Comparison of ENCODE assay signal across 1 cellular context in the genomic region with DNA sequence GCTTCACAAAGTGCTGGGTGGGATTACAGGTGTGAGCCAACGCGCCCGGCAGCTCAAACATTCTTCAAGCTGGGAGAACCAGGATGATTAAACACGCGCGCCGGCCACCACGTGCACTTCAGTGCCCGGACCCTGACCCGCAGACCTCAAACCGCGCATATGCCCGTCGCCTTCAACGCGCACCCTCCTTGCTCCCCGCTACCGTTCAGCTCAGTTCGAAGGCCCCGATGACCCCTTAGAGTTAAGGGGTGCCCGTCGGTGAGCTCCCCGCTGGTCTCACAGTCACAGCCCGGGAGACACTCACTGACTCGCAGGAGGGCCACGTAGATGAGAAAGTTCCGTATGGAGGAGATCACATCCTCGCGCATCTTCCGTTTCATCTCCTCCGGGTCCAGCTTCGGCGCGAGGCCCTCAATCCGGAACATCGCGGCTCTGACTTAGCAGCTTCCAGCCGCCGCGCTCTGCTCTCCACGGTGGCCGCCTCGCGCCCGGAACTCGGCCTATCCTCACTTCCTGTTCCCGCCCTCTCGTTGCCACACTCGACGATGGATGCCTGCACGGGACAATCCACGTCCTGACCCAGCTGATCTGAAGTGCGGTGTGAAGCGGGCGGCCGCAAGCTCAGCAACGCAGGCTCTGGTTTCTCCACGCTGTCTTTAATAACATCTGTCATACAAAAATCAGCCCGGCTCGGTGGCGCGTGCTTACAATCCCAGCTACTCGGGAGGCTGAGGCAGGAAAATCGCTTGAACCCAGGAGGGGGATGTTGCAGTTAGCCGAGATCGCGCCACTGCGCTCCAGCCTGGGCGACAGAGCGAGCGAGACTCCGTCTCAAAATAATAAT.
TF ChIP-seq lines count a peak whose summit lies in the region.

A gene (minus strand): TSS at position 490 of the 844 bp plus-strand sequence. CDS start 65 bp downstream, at position 425.

TF ChIP-seq in HepG2, 621 proteins besides CTCF, POLR2A, EP300 and RAD21 (continued from another document and continues in another):
- TF ChIP-seq, protein P1, sequence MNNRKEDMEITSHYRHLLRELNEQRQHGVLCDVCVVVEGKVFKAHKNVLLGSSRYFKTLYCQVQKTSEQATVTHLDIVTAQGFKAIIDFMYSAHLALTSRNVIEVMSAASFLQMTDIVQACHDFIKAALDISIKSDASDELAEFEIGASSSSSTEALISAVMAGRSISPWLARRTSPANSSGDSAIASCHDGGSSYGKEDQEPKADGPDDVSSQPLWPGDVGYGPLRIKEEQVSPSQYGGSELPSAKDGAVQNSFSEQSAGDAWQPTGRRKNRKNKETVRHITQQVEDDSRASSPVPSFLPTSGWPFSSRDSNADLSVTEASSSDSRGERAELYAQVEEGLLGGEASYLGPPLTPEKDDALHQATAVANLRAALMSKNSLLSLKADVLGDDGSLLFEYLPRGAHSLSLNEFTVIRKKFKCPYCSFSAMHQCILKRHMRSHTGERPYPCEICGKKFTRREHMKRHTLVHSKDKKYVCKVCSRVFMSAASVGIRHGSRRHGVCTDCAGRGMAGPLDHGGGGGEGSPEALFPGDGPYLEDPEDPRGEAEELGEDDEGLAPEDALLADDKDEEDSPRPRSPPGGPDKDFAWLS (CRISPR knock-in tag; IDR thresholded peaks at IDR 0.05; ENCODE audit: borderline replicate concordance): no peak
- TF ChIP-seq MAZ (IDR thresholded peaks at IDR 0.05; ENCODE audit: borderline replicate concordance, low read depth, low read length) (no peak), MAZ (CRISPR knock-in tag; IDR thresholded peaks at IDR 0.05; ENCODE audit: low read depth) (peak; percentile 96), EED (CRISPR knock-in tag; IDR thresholded peaks at IDR 0.05) (peak; percentile 99), ZNF564 (CRISPR knock-in tag; IDR thresholded peaks at IDR 0.05) (peak; percentile 85; the same call in 1 of the 2 replicates), SNRNP70 (IDR thresholded peaks at IDR 0.05; ENCODE audit: low read depth, low read length) (no peak), ZBTB20 (CRISPR knock-in tag; IDR thresholded peaks at IDR 0.05; ENCODE audit: borderline replicate concordance, low read depth) (peak; percentile 65; the same call in 1 of the 2 replicates), SOX5 (CRISPR knock-in tag; IDR thresholded peaks at IDR 0.05; ENCODE audit: borderline replicate concordance) (peak; percentile 61), ZNF496 (CRISPR knock-in tag; IDR thresholded peaks at IDR 0.05; ENCODE audit: insufficient replicate concordance) (no peak), GFI1 (CRISPR knock-in tag; IDR thresholded peaks at IDR 0.05; ENCODE audit: borderline replicate concordance) (peak; percentile 51; the same call in 1 of the 2 replicates), POGZ (CRISPR knock-in tag; IDR thresholded peaks at IDR 0.05) (peak; percentile 93), ATF1 (CRISPR knock-in tag; IDR thresholded peaks at IDR 0.05) (no peak), FLYWCH1 (CRISPR knock-in tag; IDR thresholded peaks at IDR 0.05) (no peak), ZNF382 (CRISPR knock-in tag; IDR thresholded peaks at IDR 0.05; ENCODE audit: borderline replicate concordance) (no peak), DNMT1 (CRISPR knock-in tag; IDR thresholded peaks at IDR 0.05) (peak; percentile 23; the same call in 1 of the 2 replicates), ZSCAN12 (CRISPR knock-in tag; IDR thresholded peaks at IDR 0.05) (no peak), JUNB (CRISPR knock-in tag; IDR thresholded peaks at IDR 0.05; ENCODE audit: borderline replicate concordance) (no peak), NR2C2 (CRISPR knock-in tag; IDR thresholded peaks at IDR 0.05; ENCODE audit: borderline replicate concordance) (peak; percentile 51), HNRNPK (IDR thresholded peaks at IDR 0.05; ENCODE audit: low read depth, low read length, poor library complexity, severe bottlenecking) (no peak), ZSCAN22 (CRISPR knock-in tag; IDR thresholded peaks at IDR 0.05) (no peak), ZNF761 (CRISPR knock-in tag; conservative IDR thresholded peaks at IDR 0.05) (peak; percentile 93; the same call in 1 of the 2 replicates), ATM (IDR thresholded peaks at IDR 0.05; ENCODE audit: borderline replicate concordance) (no peak), KDM5B (CRISPR knock-in tag; IDR thresholded peaks at IDR 0.05; ENCODE audit: borderline replicate concordance) (peak; percentile 98), SP5 (CRISPR knock-in tag; IDR thresholded peaks at IDR 0.05; ENCODE audit: borderline replicate concordance, low read depth) (peak; percentile 75), NAIF1 (CRISPR knock-in tag; IDR thresholded peaks at IDR 0.05; ENCODE audit: borderline replicate concordance) (no peak), SIN3A (IDR thresholded peaks at IDR 0.05; ENCODE audit: borderline replicate concordance, low read depth, low read length) (peak; percentile 95), ZNF326 (CRISPR knock-in tag; IDR thresholded peaks at IDR 0.05; ENCODE audit: borderline replicate concordance) (no peak), ZNF703 (CRISPR knock-in tag; IDR thresholded peaks at IDR 0.05; ENCODE audit: borderline replicate concordance) (peak; percentile 84), RARA (CRISPR knock-in tag; IDR thresholded peaks at IDR 0.05) (no peak; the same call in 1 of the 2 replicates), HNRNPL (IDR thresholded peaks at IDR 0.05; ENCODE audit: low read depth, low read length) (peak; percentile 46; the same call in 1 of the 2 replicates), HOXA7 (CRISPR knock-in tag; IDR thresholded peaks at IDR 0.05) (peak; percentile 76; the same call in 1 of the 2 replicates), MTF1 (CRISPR knock-in tag; IDR thresholded peaks at IDR 0.05) (peak; percentile 84; the same call in 1 of the 2 replicates)
- TF ChIP-seq, protein P2, sequence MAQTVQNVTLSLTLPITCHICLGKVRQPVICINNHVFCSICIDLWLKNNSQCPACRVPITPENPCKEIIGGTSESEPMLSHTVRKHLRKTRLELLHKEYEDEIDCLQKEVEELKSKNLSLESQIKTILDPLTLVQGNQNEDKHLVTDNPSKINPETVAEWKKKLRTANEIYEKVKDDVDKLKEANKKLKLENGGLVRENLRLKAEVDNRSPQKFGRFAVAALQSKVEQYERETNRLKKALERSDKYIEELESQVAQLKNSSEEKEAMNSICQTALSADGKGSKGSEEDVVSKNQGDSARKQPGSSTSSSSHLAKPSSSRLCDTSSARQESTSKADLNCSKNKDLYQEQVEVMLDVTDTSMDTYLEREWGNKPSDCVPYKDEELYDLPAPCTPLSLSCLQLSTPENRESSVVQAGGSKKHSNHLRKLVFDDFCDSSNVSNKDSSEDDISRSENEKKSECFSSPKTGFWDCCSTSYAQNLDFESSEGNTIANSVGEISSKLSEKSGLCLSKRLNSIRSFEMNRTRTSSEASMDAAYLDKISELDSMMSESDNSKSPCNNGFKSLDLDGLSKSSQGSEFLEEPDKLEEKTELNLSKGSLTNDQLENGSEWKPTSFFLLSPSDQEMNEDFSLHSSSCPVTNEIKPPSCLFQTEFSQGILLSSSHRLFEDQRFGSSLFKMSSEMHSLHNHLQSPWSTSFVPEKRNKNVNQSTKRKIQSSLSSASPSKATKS (CRISPR knock-in tag; IDR thresholded peaks at IDR 0.05): 0 out of 2 replicates have a peak, but pooled peaks have one; percentile 28
- TF ChIP-seq, protein P3, sequence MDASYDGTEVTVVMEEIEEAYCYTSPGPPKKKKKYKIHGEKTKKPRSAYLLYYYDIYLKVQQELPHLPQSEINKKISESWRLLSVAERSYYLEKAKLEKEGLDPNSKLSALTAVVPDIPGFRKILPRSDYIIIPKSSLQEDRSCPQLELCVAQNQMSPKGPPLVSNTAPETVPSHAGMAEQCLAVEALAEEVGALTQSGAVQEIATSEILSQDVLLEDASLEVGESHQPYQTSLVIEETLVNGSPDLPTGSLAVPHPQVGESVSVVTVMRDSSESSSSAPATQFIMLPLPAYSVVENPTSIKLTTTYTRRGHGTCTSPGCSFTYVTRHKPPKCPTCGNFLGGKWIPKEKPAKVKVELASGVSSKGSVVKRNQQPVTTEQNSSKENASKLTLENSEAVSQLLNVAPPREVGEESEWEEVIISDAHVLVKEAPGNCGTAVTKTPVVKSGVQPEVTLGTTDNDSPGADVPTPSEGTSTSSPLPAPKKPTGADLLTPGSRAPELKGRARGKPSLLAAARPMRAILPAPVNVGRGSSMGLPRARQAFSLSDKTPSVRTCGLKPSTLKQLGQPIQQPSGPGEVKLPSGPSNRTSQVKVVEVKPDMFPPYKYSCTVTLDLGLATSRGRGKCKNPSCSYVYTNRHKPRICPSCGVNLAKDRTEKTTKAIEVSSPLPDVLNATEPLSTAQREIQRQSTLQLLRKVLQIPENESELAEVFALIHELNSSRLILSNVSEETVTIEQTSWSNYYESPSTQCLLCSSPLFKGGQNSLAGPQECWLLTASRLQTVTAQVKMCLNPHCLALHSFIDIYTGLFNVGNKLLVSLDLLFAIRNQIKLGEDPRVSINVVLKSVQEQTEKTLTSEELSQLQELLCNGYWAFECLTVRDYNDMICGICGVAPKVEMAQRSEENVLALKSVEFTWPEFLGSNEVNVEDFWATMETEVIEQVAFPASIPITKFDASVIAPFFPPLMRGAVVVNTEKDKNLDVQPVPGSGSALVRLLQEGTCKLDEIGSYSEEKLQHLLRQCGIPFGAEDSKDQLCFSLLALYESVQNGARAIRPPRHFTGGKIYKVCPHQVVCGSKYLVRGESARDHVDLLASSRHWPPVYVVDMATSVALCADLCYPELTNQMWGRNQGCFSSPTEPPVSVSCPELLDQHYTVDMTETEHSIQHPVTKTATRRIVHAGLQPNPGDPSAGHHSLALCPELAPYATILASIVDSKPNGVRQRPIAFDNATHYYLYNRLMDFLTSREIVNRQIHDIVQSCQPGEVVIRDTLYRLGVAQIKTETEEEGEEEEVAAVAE (CRISPR knock-in tag; IDR thresholded peaks at IDR 0.05; ENCODE audit: borderline replicate concordance): peak; percentile 77; the same call in 1 of the 2 replicates
- TF ChIP-seq, protein P4, sequence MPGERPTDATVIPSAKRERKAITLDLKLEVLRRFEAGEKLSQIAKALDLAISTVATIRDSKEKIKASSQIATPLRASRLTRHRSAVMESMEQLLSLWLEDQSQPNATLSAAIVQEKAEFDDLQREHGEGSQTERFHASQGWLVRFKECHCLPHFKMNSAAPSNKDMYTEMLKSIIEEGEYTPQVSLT (CRISPR knock-in tag; IDR thresholded peaks at IDR 0.05; ENCODE audit: borderline replicate concordance, low read depth): peak; percentile 62; the same call in 1 of the 2 replicates
- TF ChIP-seq, protein P5, sequence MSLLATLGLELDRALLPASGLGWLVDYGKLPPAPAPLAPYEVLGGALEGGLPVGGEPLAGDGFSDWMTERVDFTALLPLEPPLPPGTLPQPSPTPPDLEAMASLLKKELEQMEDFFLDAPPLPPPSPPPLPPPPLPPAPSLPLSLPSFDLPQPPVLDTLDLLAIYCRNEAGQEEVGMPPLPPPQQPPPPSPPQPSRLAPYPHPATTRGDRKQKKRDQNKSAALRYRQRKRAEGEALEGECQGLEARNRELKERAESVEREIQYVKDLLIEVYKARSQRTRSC (CRISPR knock-in tag; IDR thresholded peaks at IDR 0.05; ENCODE audit: low read depth): no peak
- TF ChIP-seq, protein P6, sequence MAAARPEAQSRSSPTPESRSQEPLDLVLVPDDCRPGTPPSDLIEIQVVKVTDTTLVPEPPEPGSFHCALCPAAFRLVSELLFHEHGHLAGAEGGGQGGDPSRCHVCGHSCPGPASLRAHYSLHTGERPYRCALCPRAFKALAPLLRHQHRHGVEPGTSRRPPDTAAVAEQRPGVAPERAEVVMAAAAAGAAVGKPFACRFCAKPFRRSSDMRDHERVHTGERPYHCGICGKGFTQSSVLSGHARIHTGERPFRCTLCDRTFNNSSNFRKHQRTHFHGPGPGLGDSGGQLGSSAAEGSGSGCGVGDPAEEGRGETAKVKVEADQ (CRISPR knock-in tag; IDR thresholded peaks at IDR 0.05; ENCODE audit: borderline replicate concordance): peak; percentile 88; the same call in 1 of the 2 replicates
- TF ChIP-seq, protein P7, sequence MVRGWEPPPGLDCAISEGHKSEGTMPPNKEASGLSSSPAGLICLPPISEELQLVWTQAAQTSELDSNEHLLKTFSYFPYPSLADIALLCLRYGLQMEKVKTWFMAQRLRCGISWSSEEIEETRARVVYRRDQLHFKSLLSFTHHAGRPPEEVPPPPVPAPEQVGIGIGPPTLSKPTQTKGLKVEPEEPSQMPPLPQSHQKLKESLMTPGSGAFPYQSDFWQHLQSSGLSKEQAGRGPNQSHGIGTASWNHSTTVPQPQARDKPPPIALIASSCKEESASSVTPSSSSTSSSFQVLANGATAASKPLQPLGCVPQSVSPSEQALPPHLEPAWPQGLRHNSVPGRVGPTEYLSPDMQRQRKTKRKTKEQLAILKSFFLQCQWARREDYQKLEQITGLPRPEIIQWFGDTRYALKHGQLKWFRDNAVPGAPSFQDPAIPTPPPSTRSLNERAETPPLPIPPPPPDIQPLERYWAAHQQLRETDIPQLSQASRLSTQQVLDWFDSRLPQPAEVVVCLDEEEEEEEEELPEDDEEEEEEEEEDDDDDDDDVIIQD (CRISPR knock-in tag; IDR thresholded peaks at IDR 0.05; ENCODE audit: low read depth): peak; percentile 84
- TF ChIP-seq, protein P8, sequence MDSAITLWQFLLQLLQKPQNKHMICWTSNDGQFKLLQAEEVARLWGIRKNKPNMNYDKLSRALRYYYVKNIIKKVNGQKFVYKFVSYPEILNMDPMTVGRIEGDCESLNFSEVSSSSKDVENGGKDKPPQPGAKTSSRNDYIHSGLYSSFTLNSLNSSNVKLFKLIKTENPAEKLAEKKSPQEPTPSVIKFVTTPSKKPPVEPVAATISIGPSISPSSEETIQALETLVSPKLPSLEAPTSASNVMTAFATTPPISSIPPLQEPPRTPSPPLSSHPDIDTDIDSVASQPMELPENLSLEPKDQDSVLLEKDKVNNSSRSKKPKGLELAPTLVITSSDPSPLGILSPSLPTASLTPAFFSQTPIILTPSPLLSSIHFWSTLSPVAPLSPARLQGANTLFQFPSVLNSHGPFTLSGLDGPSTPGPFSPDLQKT (CRISPR knock-in tag; IDR thresholded peaks at IDR 0.05; ENCODE audit: borderline replicate concordance): 0 out of 2 replicates have a peak, but pooled peaks have one; percentile 19
- TF ChIP-seq, protein P9, sequence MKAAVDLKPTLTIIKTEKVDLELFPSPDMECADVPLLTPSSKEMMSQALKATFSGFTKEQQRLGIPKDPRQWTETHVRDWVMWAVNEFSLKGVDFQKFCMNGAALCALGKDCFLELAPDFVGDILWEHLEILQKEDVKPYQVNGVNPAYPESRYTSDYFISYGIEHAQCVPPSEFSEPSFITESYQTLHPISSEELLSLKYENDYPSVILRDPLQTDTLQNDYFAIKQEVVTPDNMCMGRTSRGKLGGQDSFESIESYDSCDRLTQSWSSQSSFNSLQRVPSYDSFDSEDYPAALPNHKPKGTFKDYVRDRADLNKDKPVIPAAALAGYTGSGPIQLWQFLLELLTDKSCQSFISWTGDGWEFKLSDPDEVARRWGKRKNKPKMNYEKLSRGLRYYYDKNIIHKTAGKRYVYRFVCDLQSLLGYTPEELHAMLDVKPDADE (CRISPR knock-in tag; IDR thresholded peaks at IDR 0.05): peak; percentile 69; the same call in 1 of the 2 replicates
